17 cellular contexts compared by ENCODE assay signal in the genomic region with DNA sequence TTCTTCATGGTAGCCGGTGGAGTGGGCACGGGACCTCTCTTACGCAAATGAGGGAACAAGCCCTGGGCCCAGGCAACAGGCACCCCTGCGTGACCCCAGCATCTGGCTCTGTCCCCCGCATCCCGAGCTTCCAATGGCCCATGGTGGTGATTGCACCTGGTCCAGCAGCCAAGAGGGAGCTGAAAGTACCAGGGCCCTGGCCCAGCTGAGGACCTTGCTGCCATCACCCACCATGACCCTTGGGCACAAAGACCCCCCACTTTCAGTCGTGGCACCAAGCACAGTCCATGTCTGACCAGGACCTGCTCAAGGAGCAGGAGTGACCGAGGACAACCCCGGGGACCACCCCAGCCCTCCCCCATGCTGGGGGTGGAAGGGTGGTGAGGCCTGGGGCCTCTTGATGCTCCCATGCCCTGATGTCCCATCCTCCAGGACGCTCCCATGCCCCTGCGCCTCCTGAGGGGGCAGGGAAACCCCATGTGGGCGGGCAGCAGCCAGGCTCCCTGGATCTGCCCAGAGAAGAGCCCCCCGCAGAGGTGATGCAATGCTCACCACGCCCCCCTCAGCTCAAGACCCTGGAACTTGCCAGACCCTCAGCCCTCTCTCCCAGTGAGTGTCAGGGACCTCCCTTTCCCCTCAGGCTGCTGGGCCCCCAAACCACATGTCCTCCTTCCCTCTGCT.
"Had no signal": no experiment of that assay in that cellular context is flagged by ENCODE, and none has a peak within 500 bp of the region (broad histone marks: within the 10 kb centered on the region; RNA-seq: fewer than 3 reads in every experiment).

No MANE protein-coding gene starts in this region.

- H3K4me3 Mint-ChIP-seq: naive B cell, nephron, type B pancreatic cell had no signal

- H3K27me3 ChIP-seq: heart left ventricle, left lung, sigmoid colon, suprapubic skin, thyroid gland had no signal

- H3K36me3 ChIP-seq: heart left ventricle, left lung, sigmoid colon, suprapubic skin, thyroid gland had no signal

- H3K4me1 ChIP-seq: heart left ventricle, left lung, suprapubic skin, thyroid gland had no signal

- H3K27ac Mint-ChIP-seq: naive B cell, nephron, type B pancreatic cell had no signal

- DNase-seq: effector CD4-positive, alpha-beta T cell; foreskin melanocyte; hippocampal formation; mesendoderm; naive B cell; sigmoid colon; stimulated activated CD4-positive, alpha-beta T cell treated with anti-CD3 and anti-CD28 coated beads, Interleukin-12 subunit alpha, Interleukin-12 subunit beta, amount 100 ng/mL, for 4 hours; stimulated activated naive CD4-positive, alpha-beta T cell; thyroid gland had no signal

- H3K4me3 ChIP-seq: coronary artery, heart left ventricle, left lung, lung, sigmoid colon, skin epidermis, suprapubic skin, thyroid gland had no signal

- ATAC-seq: heart left ventricle, left lung had no signal

- H3K9me3 ChIP-seq: heart left ventricle, sigmoid colon, suprapubic skin, thyroid gland had no signal

- H3K27ac ChIP-seq: coronary artery, heart left ventricle, left lung, sigmoid colon, skin epidermis, suprapubic skin, thyroid gland had no signal
